16 cellular contexts compared by ENCODE assay signal in the genomic region with DNA sequence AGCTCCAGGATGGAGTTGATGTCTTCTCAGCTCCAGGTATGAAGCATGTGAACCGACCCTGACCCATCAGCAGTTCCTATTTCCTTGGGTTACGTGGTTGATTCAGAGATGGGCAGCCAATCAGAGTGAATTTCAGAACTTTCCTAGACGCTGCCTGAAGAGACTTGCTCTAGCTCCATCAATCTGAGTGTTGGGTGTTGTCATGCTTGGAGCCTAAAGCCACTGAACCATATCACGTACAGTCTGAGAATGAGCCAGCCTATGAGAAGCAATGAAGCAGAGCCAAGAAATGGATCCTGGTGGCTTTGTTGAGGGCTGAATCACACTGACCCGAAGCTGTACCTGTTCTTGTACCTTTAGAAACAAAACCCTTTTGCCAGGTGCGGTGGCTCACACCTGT. TPM values are rescaled to one million over a fixed set of nuclear protein-coding genes. Genes with fewer than 3 reads are reported as not detected.
DNase-seq lines count a peak whose midpoint lies in the region; ATAC-seq and TF ChIP-seq lines count a peak whose summit lies in the region.
"Had no signal": no experiment of that assay in that cellular context is flagged by ENCODE, and none has a peak within 500 bp of the region (broad histone marks: within the 10 kb centered on the region; RNA-seq: fewer than 3 reads in every experiment).

No MANE protein-coding gene starts in this region.

- H3K27me3 ChIP-seq in RWPE2 (ENCODE audit: insufficient read depth, poor library complexity, severe bottlenecking) (no peaks in the 10 kb centered on the region), MG63 (no peaks in the 10 kb centered on the region), lower lobe of right lung (ENCODE audit: low read depth) (no peaks in the 10 kb centered on the region)
- H3K27me3 ChIP-seq: BLaER1 treated with 17β-estradiol and CSF1 and Interleukin-3, amounts not matched to agents 10 nM and 100 nM had no signal

- no peaks in the 10 kb centered on the region for H3K36me3 ChIP-seq in RWPE2 (ENCODE audit: low read depth)
- H3K36me3 ChIP-seq in MG63, result no peaks in the 10 kb centered on the region
- H3K36me3 ChIP-seq in lower lobe of right lung, result no peaks in the 10 kb centered on the region
- H3K36me3 ChIP-seq: BLaER1 treated with 17β-estradiol and CSF1 and Interleukin-3, amounts not matched to agents 10 nM and 100 nM had no signal

- H3K4me3 ChIP-seq in RWPE2 (ENCODE audit: severe bottlenecking), result no peak overlapping the region
- no peak overlapping the region for H3K4me3 ChIP-seq in MG63
- H3K4me3 ChIP-seq in lower lobe of right lung, result no peak overlapping the region
- H3K4me3 ChIP-seq: BLaER1 treated with 17β-estradiol and CSF1 and Interleukin-3, amounts not matched to agents 10 nM and 100 nM; K562 had no signal

- in situ Hi-C loops in Caki2 (cut with HindIII; ENCODE audit: low pct_unique_long_range_greater_than_20kb, low sequenced_read_pairs), result no loop called here

- no peak for ATAC-seq in RWPE2 (ENCODE audit: low read depth)
- no peak for ATAC-seq in lower lobe of right lung
- ATAC-seq: CD8-positive, alpha-beta T cell; K562 had no signal

- H3K9me3 ChIP-seq in RWPE2 (ENCODE audit: severe bottlenecking), result no peaks in the 10 kb centered on the region
- H3K9me3 ChIP-seq in MG63, result peaks cover 4% of the 10 kb centered on the region; the same call in 1 of the 2 replicates
- H3K9me3 ChIP-seq in lower lobe of right lung, result no peaks in the 10 kb centered on the region

- H3K4me1 ChIP-seq in RWPE2 (ENCODE audit: insufficient read depth, poor library complexity, severe bottlenecking), result peaks cover 23% of the 10 kb centered on the region
- no peaks in the 10 kb centered on the region for H3K4me1 ChIP-seq in lower lobe of right lung

- intact Hi-C loops in lower lobe of right lung (cut with DNase I), result no loop called here

- peak overlapping the region; percentile 52 for H3K27ac ChIP-seq in RWPE2 (ENCODE audit: poor library complexity, severe bottlenecking)
- H3K27ac ChIP-seq in lower lobe of right lung, result no peak overlapping the region
- H3K27ac ChIP-seq: BLaER1 treated with 17β-estradiol and CSF1 and Interleukin-3, amounts not matched to agents 10 nM and 100 nM had no signal

- DNase-seq in Caki2 (ENCODE audit: low read depth) (peak; percentile 63), RWPE2 (ENCODE audit: low spot score) (no peak), kidney tubule cell (ENCODE audit: low spot score) (peak; percentile 80), NK-92 (lab: John Stamatoyannopoulos, UW; ENCODE audit: unreplicated experiment) (no peak), MG63 (no peak), OCI-M1 (lab: John Stamatoyannopoulos, UW) (no peak), lower lobe of right lung (no peak)
- DNase-seq: 8988T; CD8-positive, alpha-beta T cell; DMS153; DMS79; GDM1; H9 had no signal

- TF ChIP-seq CTCF in RWPE2 (IDR thresholded peaks at IDR 0.05; ENCODE audit: poor library complexity, severe bottlenecking), result no peak
- no peak for TF ChIP-seq CTCF in lower lobe of right lung (IDR thresholded peaks at IDR 0.05)

RNA-seq across cellular contexts. Expression of a gene that starts 19.6 kb away (rescaled TPM):
- total RNA-seq in Caki2 (2014; rRNA removed; shearing (Covaris generic); ENCODE audit: low replicate concordance), result 5.5 and 8.1 TPM in 2 replicates
- 6.0 and 7.2 TPM in 2 replicates for total RNA-seq in MG63 (2014; rRNA removed; shearing (Covaris generic); ENCODE audit: low replicate concordance)
- 66.5 TPM for total RNA-seq in lower lobe of right lung
- total RNA-seq: HT-29 had no signal

Comparison
In these comparisons a context has a peak if more than half of its experiments do, and no peak if none do; other contexts are left out.
1. DNase-seq: peak in Caki2 (single experiment) and kidney tubule cell (single experiment); none in RWPE2 (single experiment), NK-92 (single experiment), MG63 (single experiment), OCI-M1 (single experiment) and lower lobe of right lung (single experiment).